Comparison of ENCODE assay signal across 8 cellular contexts in genomic region chr19:37227996-37228395, GRCh38. TPM values are rescaled to one million over a fixed set of nuclear protein-coding genes. Genes with fewer than 3 reads are reported as not detected.
DNase-seq lines count a peak whose midpoint lies in the region; ATAC-seq and TF ChIP-seq lines count a peak whose summit lies in the region.

No MANE protein-coding gene starts in this region.

- H3K27ac ChIP-seq in RWPE1 (no peak overlapping the region), thoracic aorta (no peak overlapping the region)

- no peaks in the 10 kb centered on the region for H3K4me1 ChIP-seq in thoracic aorta (ENCODE audit: control insufficient read depth in 1 of 2, low read depth in 2 of 2)

- peaks cover 54% of the 10 kb centered on the region for H3K36me3 ChIP-seq in thoracic aorta

- CTCF ChIA-PET in RWPE1 (lab: Yijun Ruan, JAX): interaction anchor here (0.7 kb wide), 1 partner anchor 150 kb away, joined by 3 read pairs; the partner anchor contains the start of gene ZNF420

- TF ChIP-seq CTCF in RWPE1 (conservative IDR thresholded peaks at IDR 0.05; ENCODE audit: low read depth) (0 out of 2 replicates have a peak, but pooled peaks have one; percentile 13), thoracic aorta (IDR thresholded peaks at IDR 0.05) (peak; percentile 40)

- peaks cover 28% of the 10 kb centered on the region for H3K9me3 ChIP-seq in thoracic aorta

- POLR2A ChIA-PET in RWPE1 (lab: Yijun Ruan, JAX; ENCODE audit: low non-redundant PET): no interaction called here

- H3K27me3 ChIP-seq in thoracic aorta (replicated peaks; ENCODE audit: insufficient read depth): no peaks in the 10 kb centered on the region

- no peak overlapping the region for H3K4me3 ChIP-seq in thoracic aorta

- peak; percentile 37 for DNase-seq in activated naive CD4-positive, alpha-beta T cell treated with Interleukin-2 at 50 U/mL for 16 hours
- DNase-seq in activated naive CD4-positive, alpha-beta T cell (lab: John Stamatoyannopoulos, UW): no peak
- DNase-seq in RWPE1 (ENCODE audit: low spot score): no peak
- peak; percentile 34 to 54 for DNase-seq in erythroblast (lab: John Stamatoyannopoulos, UW)
- DNase-seq in thoracic aorta (ENCODE audit: low spot score): no peak
- DNase-seq in HCEC 1CT: no peak
- DNase-seq in SHP77 treated with DMSO at 0.1 percent for 48 hours (lab: John Stamatoyannopoulos, UW): no peak

- ATAC-seq in thoracic aorta (ENCODE audit: insufficient number of reproducible peaks, low FRiP score, low read depth): no peak
- ATAC-seq in HG03045 (IDR thresholded peaks at IDR 0.05; ENCODE audit: unreplicated experiment): no peak

- TF ChIP-seq POLR2A in erythroblast (IDR thresholded peaks at IDR 0.05; ENCODE audit: low read length): no peak

RNA-seq across cellular contexts. Expression of gene ZNF383, which starts 10.0 kb away (rescaled TPM):
- 10 to 100 TPM in 1 of 2 donors, 1 to 10 TPM in 1; 5.3 to 10.0 TPM for total RNA-seq in thoracic aorta

RNA-seq across cellular contexts. Expression of gene ZNF585B, which starts 17.7 kb away (rescaled TPM):
- total RNA-seq in thoracic aorta: 10 to 100 TPM; 18.4 to 20.4 TPM

RNA-seq across cellular contexts. Expression of gene ZNF585A, which starts 55.5 kb away (rescaled TPM):
- total RNA-seq in thoracic aorta: 10 to 100 TPM in 1 of 2 donors, 1 to 10 TPM in 1; 5.1 to 10.6 TPM

Comparison
In these comparisons a context has a peak if more than half of its experiments do, and no peak if none do; other contexts are left out.
1. DNase-seq: peak in activated naive CD4-positive, alpha-beta T cell treated with Interleukin-2 at 50 U/mL for 16 hours (single experiment) and erythroblast (2 of 2); none in activated naive CD4-positive, alpha-beta T cell (0 of 4), RWPE1 (single experiment), thoracic aorta (single experiment), HCEC 1CT (single experiment) and SHP77 treated with DMSO at 0.1 percent for 48 hours (single experiment).